In genomic region chr15:73991260-73991659, GRCh38 we compare ENCODE assay signal across 8 cellular contexts. TPM values are rescaled to one million over a fixed set of nuclear protein-coding genes. Genes with fewer than 3 reads are reported as not detected.
DNase-seq lines count a peak whose midpoint lies in the region; ATAC-seq and TF ChIP-seq lines count a peak whose summit lies in the region.

No MANE protein-coding gene starts in this region.

- H3K27ac ChIP-seq in heart right ventricle, result peak overlapping the region; percentile 92 to 100 (median 99)

- CTCF ChIA-PET in HEK293T (lab: Yijun Ruan, JAX), result no interaction called here

- peak overlapping the region; percentile 70 to 96 (median 88) for H3K4me3 ChIP-seq in heart right ventricle

- POLR2A ChIA-PET in HEK293T (lab: Yijun Ruan, JAX), result interaction anchor here (0.6 to 1.2 kb wide), 3 partner anchors 15 to 64 kb away, joined by 3 read pairs; no protein-coding TSS in a partner anchor

- peak overlapping the region; percentile 25 for H3K27ac Mint-ChIP-seq in activated CD4-positive, alpha-beta T cell treated with anti-CD3 and anti-CD28 coated beads, Interleukin-2, amount 10 ng/mL, durations not matched to agents 24 days and 14 days
- H3K27ac Mint-ChIP-seq in activated T-helper 17 cell treated with anti-CD3 and anti-CD28 coated beads, Interleukin-2, amount 50 U/mL, for 72 hours, result no peak overlapping the region

- H3K9me3 Mint-ChIP-seq in activated CD4-positive, alpha-beta T cell treated with anti-CD3 and anti-CD28 coated beads, Interleukin-2, amount 10 ng/mL, durations not matched to agents 24 days and 14 days, result no peaks in the 10 kb centered on the region
- no peaks in the 10 kb centered on the region for H3K9me3 Mint-ChIP-seq in activated T-helper 17 cell treated with anti-CD3 and anti-CD28 coated beads, Interleukin-2, amount 50 U/mL, for 72 hours

- H3K4me3 Mint-ChIP-seq in activated CD4-positive, alpha-beta T cell treated with anti-CD3 and anti-CD28 coated beads, Interleukin-2, amount 10 ng/mL, durations not matched to agents 24 days and 14 days, result peak overlapping the region; percentile 85
- H3K4me3 Mint-ChIP-seq in activated T-helper 17 cell treated with anti-CD3 and anti-CD28 coated beads, Interleukin-2, amount 50 U/mL, for 72 hours, result peak overlapping the region; percentile 98

- peaks cover 0 to 22% (median 5%) of the 10 kb centered on the region in 9 donors for H3K36me3 ChIP-seq in heart right ventricle

- H3K36me3 Mint-ChIP-seq in activated CD4-positive, alpha-beta T cell treated with anti-CD3 and anti-CD28 coated beads, Interleukin-2, amount 10 ng/mL, durations not matched to agents 24 days and 14 days (ENCODE audit: low read depth), result peaks cover 12% of the 10 kb centered on the region
- peaks cover 22% of the 10 kb centered on the region for H3K36me3 Mint-ChIP-seq in activated T-helper 17 cell treated with anti-CD3 and anti-CD28 coated beads, Interleukin-2, amount 50 U/mL, for 72 hours (ENCODE audit: low read depth)

- no peak for ATAC-seq in activated T-helper 17 cell treated with anti-CD3 and anti-CD28 coated beads, Interleukin-2, amount 50 U/mL, for 72 hours (replicated peaks)
- ATAC-seq in heart right ventricle (peak; percentile 63 to 81 (median 70)), sciatic nerve (peak; percentile 66), GM19023 (IDR thresholded peaks at IDR 0.05; ENCODE audit: unreplicated experiment) (no peak)

- peaks cover 47 to 88% (median 83%) of the 10 kb centered on the region in 9 donors for H3K4me1 ChIP-seq in heart right ventricle

- no peak for TF ChIP-seq CTCF in heart right ventricle (IDR thresholded peaks at IDR 0.05)

- H3K9me3 ChIP-seq in heart right ventricle, result no peaks in the 10 kb centered on the region

- 7 to 13% methylated on average over 5 of the region's 5 CpGs for WGBS in heart right ventricle, 2 donors

- intact Hi-C loops in activated CD4-positive, alpha-beta T cell treated with anti-CD3 and anti-CD28 coated beads, Interleukin-2, amount 10 ng/mL, durations not matched to agents 24 days and 14 days (cut with micrococcal nuclease), result loop anchor here (5.0 to 10.0 kb wide), 4 partner anchors 554 to 1876 kb away; partner anchors contain the start of genes ARID3B, ARIH1, MYO9A and SENP8
- intact Hi-C loops in heart right ventricle (cut with DNase I), result loop anchor here in 2 of 10 donors (5.0 to 10.0 kb wide), 2 partner anchors 46 to 54 kb away; no protein-coding TSS in a partner anchor
- intact Hi-C loops in sciatic nerve (cut with DNase I), result no loop called here

- H3K27me3 Mint-ChIP-seq in activated CD4-positive, alpha-beta T cell treated with anti-CD3 and anti-CD28 coated beads, Interleukin-2, amount 10 ng/mL, durations not matched to agents 24 days and 14 days, result no peaks in the 10 kb centered on the region
- H3K27me3 Mint-ChIP-seq in activated T-helper 17 cell treated with anti-CD3 and anti-CD28 coated beads, Interleukin-2, amount 50 U/mL, for 72 hours, result no peaks in the 10 kb centered on the region

- H3K4me1 Mint-ChIP-seq in activated CD4-positive, alpha-beta T cell treated with anti-CD3 and anti-CD28 coated beads, Interleukin-2, amount 10 ng/mL, durations not matched to agents 24 days and 14 days, result peaks cover 51% of the 10 kb centered on the region
- peaks cover 12% of the 10 kb centered on the region for H3K4me1 Mint-ChIP-seq in activated T-helper 17 cell treated with anti-CD3 and anti-CD28 coated beads, Interleukin-2, amount 50 U/mL, for 72 hours

- DNase-seq in activated CD4-positive, alpha-beta T cell treated with anti-CD3 and anti-CD28 coated beads, Interleukin-2, amount 10 ng/mL, durations not matched to agents 24 days and 14 days, result no peak
- DNase-seq in activated CD4-positive, alpha-beta T cell treated with anti-CD3 and anti-CD28 coated beads, Interleukin-2, amount 50 U/mL, for 1 hour, result no peak
- DNase-seq in heart right ventricle (peak; percentile 84 to 94), sciatic nerve (ENCODE audit: low spot score) (peak; percentile 86), HEK293T (ENCODE audit: extremely low spot score) (no peak), NCI-H774 (lab: John Stamatoyannopoulos, UW) (no peak)

- no peaks in the 10 kb centered on the region for H3K27me3 ChIP-seq in heart right ventricle

TF ChIP-seq in HEK293T, 16 proteins besides CTCF, POLR2A, EP300 and RAD21:
- TF ChIP-seq TARDBP (IDR thresholded peaks at IDR 0.05), result no peak
- TF ChIP-seq SP1 (IDR thresholded peaks at IDR 0.05), result no peak
- no peak for TF ChIP-seq PKNOX1 (IDR thresholded peaks at IDR 0.05)
- no peak for TF ChIP-seq LEF1 (IDR thresholded peaks at IDR 0.05; ENCODE audit: borderline replicate concordance)
- TF ChIP-seq L3MBTL2 (conservative IDR thresholded peaks at IDR 0.05), result no peak
- no peak for TF ChIP-seq FOXM1 (IDR thresholded peaks at IDR 0.05; ENCODE audit: borderline replicate concordance)

RNA-seq across cellular contexts. Expression of gene STOML1, which starts 0.8 kb away (rescaled TPM):
- total RNA-seq in activated CD4-positive, alpha-beta T cell treated with anti-CD3 and anti-CD28 coated beads, Interleukin-2, amount 10 ng/mL, durations not matched to agents 24 days and 14 days, result 10.3 and 10.6 TPM in 2 replicates
- total RNA-seq in activated T-helper 17 cell treated with anti-CD3 and anti-CD28 coated beads, Interleukin-2, amount 50 U/mL, for 72 hours, result 1 to 10 TPM; 4.8 to 7.3 TPM
- total RNA-seq in heart right ventricle, result 10 to 100 TPM; 21.1 to 38.4 (median 27.2) TPM
- 10 to 100 TPM; 33.1 to 35.0 TPM for polyA plus RNA-seq in heart right ventricle
- 15.2 TPM for total RNA-seq in sciatic nerve

RNA-seq across cellular contexts. Expression of gene PML, which starts 3.3 kb away (rescaled TPM):
- total RNA-seq in activated CD4-positive, alpha-beta T cell treated with anti-CD3 and anti-CD28 coated beads, Interleukin-2, amount 10 ng/mL, durations not matched to agents 24 days and 14 days, result 61.3 and 64.2 TPM in 2 replicates
- total RNA-seq in activated T-helper 17 cell treated with anti-CD3 and anti-CD28 coated beads, Interleukin-2, amount 50 U/mL, for 72 hours, result 10 to 100 TPM; 67.4 to 74.1 TPM
- 10 to 100 TPM; 17.9 to 50.1 (median 22.5) TPM for total RNA-seq in heart right ventricle
- polyA plus RNA-seq in heart right ventricle, result 10 to 100 TPM; 18.4 to 32.0 TPM
- 86.6 TPM for total RNA-seq in sciatic nerve

Comparison
In these comparisons a context has a peak if more than half of its experiments do, and no peak if none do; other contexts are left out.
1. DNase-seq: peak in heart right ventricle (2 of 2) and sciatic nerve (single experiment); none in activated CD4-positive, alpha-beta T cell treated with anti-CD3 and anti-CD28 coated beads, Interleukin-2, amount 10 ng/mL, durations not matched to agents 24 days and 14 days (single experiment), activated CD4-positive, alpha-beta T cell treated with anti-CD3 and anti-CD28 coated beads, Interleukin-2, amount 50 U/mL, for 1 hour (single experiment), HEK293T (single experiment) and NCI-H774 (single experiment).
2. ATAC-seq: peak in heart right ventricle (8 of 8) and sciatic nerve (single experiment); none in activated T-helper 17 cell treated with anti-CD3 and anti-CD28 coated beads, Interleukin-2, amount 50 U/mL, for 72 hours (single experiment) and GM19023 (single experiment).